Comparison of ENCODE assay signal across 25 cellular contexts in genomic region chr4:183106839-183107238, GRCh38. TPM values are rescaled to one million over a fixed set of nuclear protein-coding genes. Genes with fewer than 3 reads are reported as not detected.
DNase-seq lines count a peak whose midpoint lies in the region; ATAC-seq, FAIRE-seq and TF ChIP-seq lines count a peak whose summit lies in the region.
"Had no signal": no experiment of that assay in that cellular context is flagged by ENCODE, and none has a peak within 500 bp of the region (broad histone marks: within the 10 kb centered on the region; RNA-seq: fewer than 3 reads in every experiment).

No MANE protein-coding gene starts in this region.

- no peaks in the 10 kb centered on the region; the same call in 1 of the 2 replicates for H3K36me3 ChIP-seq in BJ (ENCODE audit: control insufficient read depth, insufficient read depth, low read length)
- H3K36me3 ChIP-seq in Panc1 (ENCODE audit: control insufficient read depth, insufficient read depth, low read length): no peaks in the 10 kb centered on the region
- no peaks in the 10 kb centered on the region for H3K36me3 ChIP-seq in neural progenitor cell
- no peaks in the 10 kb centered on the region for H3K36me3 ChIP-seq in kidney (ENCODE audit: control insufficient read depth in 1 of 2, insufficient read depth in 2 of 2, low read length in 2 of 2)
- H3K36me3 ChIP-seq: gastroesophageal sphincter, HAP-1, pancreas had no signal

- intact Hi-C loops in Panc1 (cut with micrococcal nuclease; ENCODE audit: unreplicated experiment) (no loop called here), kidney (cut with DNase I) (no loop called here)

- 0 out of 2 replicates have a peak, but pooled peaks have one; percentile 10 for TF ChIP-seq CTCF in BJ (IDR thresholded peaks at IDR 0.05; ENCODE audit: insufficient read depth, low read depth, low read length)
- TF ChIP-seq CTCF in Panc1 (IDR thresholded peaks at IDR 0.05): no peak
- peak; percentile 30 for TF ChIP-seq CTCF in epithelial cell of proximal tubule (conservative IDR thresholded peaks at IDR 0.05; ENCODE audit: low read depth, low read length)
- peak; percentile 6 for TF ChIP-seq CTCF in neural progenitor cell (IDR thresholded peaks at IDR 0.05)
- no peak for TF ChIP-seq CTCF in kidney (IDR thresholded peaks at IDR 0.05; ENCODE audit: borderline replicate concordance, extremely low read depth, insufficient read depth)

- no peak overlapping the region for H2AFZ ChIP-seq in neural progenitor cell (replicated peaks)

- no peak overlapping the region for H3K4me3 Mint-ChIP-seq in neural progenitor cell
- H3K4me3 Mint-ChIP-seq: activated CD4-positive, alpha-beta T cell treated with anti-CD3 and anti-CD28 coated beads, Interleukin-2, amount 10 ng/mL, durations not matched to agents 24 days and 14 days; brain; CD8-positive, alpha-beta memory T cell; memory B cell; naive B cell; T-cell had no signal

- H3K4me1 Mint-ChIP-seq in neural progenitor cell: peaks cover 7% of the 10 kb centered on the region
- H3K4me1 Mint-ChIP-seq: activated CD4-positive, alpha-beta T cell treated with anti-CD3 and anti-CD28 coated beads, Interleukin-2, amount 10 ng/mL, durations not matched to agents 24 days and 14 days; CD8-positive, alpha-beta memory T cell; memory B cell; naive B cell had no signal

- H3K27ac ChIP-seq in Panc1 (ENCODE audit: low read length) (0 out of 2 replicates have a peak overlapping the region, but pooled peaks have one; percentile 29), neural progenitor cell (no peak overlapping the region), kidney (ENCODE audit: low read depth in 2 of 2, low read length in 2 of 2) (no peak overlapping the region)
- H3K27ac ChIP-seq: gastroesophageal sphincter, pancreas had no signal

- DNase-seq in BJ (ENCODE audit: low read depth): no peak
- DNase-seq in Panc1 (ENCODE audit: low read depth, low spot score): no peak
- no peak for DNase-seq in epithelial cell of proximal tubule (ENCODE audit: low read depth)
- no peak for DNase-seq in neural progenitor cell (ENCODE audit: low spot score)
- DNase-seq in kidney: no peak
- no peak for DNase-seq in GF-D8 (lab: John Stamatoyannopoulos, UW)
- no peak for DNase-seq in LoVo (ENCODE audit: low spot score)
- DNase-seq: activated CD4-positive, alpha-beta T cell treated with anti-CD3 and anti-CD28 coated beads, Interleukin-2, amount 10 ng/mL, durations not matched to agents 24 days and 14 days; CD8-positive, alpha-beta memory T cell; dermis blood vessel endothelial cell; DMS53; left cardiac atrium; naive B cell; NCI-H146; NCI-H2171 treated with DMSO at 0.1 percent for 48 hours; NCI-H526 treated with DMSO at 0.1 percent for 48 hours; pancreas; T-cell had no signal

- H3K27ac Mint-ChIP-seq in neural progenitor cell: no peak overlapping the region
- H3K27ac Mint-ChIP-seq: activated CD4-positive, alpha-beta T cell treated with anti-CD3 and anti-CD28 coated beads, Interleukin-2, amount 10 ng/mL, durations not matched to agents 24 days and 14 days; brain; memory B cell; naive B cell; T-cell had no signal

- H3K4me1 ChIP-seq in Panc1 (ENCODE audit: control insufficient read depth, insufficient read depth, low read length) (peaks cover 29% of the 10 kb centered on the region), neural progenitor cell (peaks cover 11% of the 10 kb centered on the region), kidney (ENCODE audit: control insufficient read depth in 1 of 2, insufficient read depth in 1 of 2, low read depth in 1 of 2, low read length in 2 of 2) (peaks cover 0 to 15% of the 10 kb centered on the region in 2 donors)

- peaks cover 100% of the 10 kb centered on the region for H3K79me2 ChIP-seq in neural progenitor cell (ENCODE audit: low read depth)

- H3K9ac ChIP-seq in neural progenitor cell: no peak overlapping the region
- no peak overlapping the region for H3K9ac ChIP-seq in kidney (ENCODE audit: low read length in 2 of 2)

- POLR2A ChIA-PET in BJ (lab: Charles Lee) (no interaction called here), Panc1 (lab: Charles Lee) (no interaction called here)

- CTCF ChIA-PET in BJ (lab: Yijun Ruan, JAX): interaction anchor here (0.7 to 1.3 kb wide), 2 partner anchors 46 to 342 kb away, joined by 3 read pairs; no protein-coding TSS in a partner anchor
- CTCF ChIA-PET in Panc1 (lab: Charles Lee): no interaction called here

- H3K9me3 Mint-ChIP-seq in neural progenitor cell: no peaks in the 10 kb centered on the region
- H3K9me3 Mint-ChIP-seq: activated CD4-positive, alpha-beta T cell treated with anti-CD3 and anti-CD28 coated beads, Interleukin-2, amount 10 ng/mL, durations not matched to agents 24 days and 14 days; CD8-positive, alpha-beta memory T cell; memory B cell; naive B cell; T-cell had no signal

- no peak for FAIRE-seq in kidney (lab: Jason Lieb, UNC)
- FAIRE-seq: GM12892, pancreas had no signal

- no peak overlapping the region for H3K4me2 ChIP-seq in neural progenitor cell

- H3K36me3 Mint-ChIP-seq in neural progenitor cell: peaks cover 3% of the 10 kb centered on the region
- H3K36me3 Mint-ChIP-seq: brain; CD8-positive, alpha-beta memory T cell; memory B cell; naive B cell; T-cell had no signal

- H4K20me1 ChIP-seq in neural progenitor cell (ENCODE audit: low read depth): peaks cover 20% of the 10 kb centered on the region

- no peaks in the 10 kb centered on the region for H3K27me3 Mint-ChIP-seq in neural progenitor cell (ENCODE audit: insufficient read depth, low read depth)

- no peak overlapping the region for H3K4me3 ChIP-seq in BJ (ENCODE audit: low read depth, low read length)
- no peak overlapping the region for H3K4me3 ChIP-seq in Panc1 (ENCODE audit: low read depth in 2 of 2, low read length in 2 of 2)
- H3K4me3 ChIP-seq in epithelial cell of proximal tubule (ENCODE audit: low read depth, low read length): no peak overlapping the region
- no peak overlapping the region for H3K4me3 ChIP-seq in neural progenitor cell
- H3K4me3 ChIP-seq in kidney (ENCODE audit: low read length in 2 of 2): no peak overlapping the region
- H3K4me3 ChIP-seq: gastroesophageal sphincter, HAP-1, pancreas had no signal

- in situ Hi-C loops in Panc1 (cut with HindIII; ENCODE audit: low pct_unique_long_range_greater_than_20kb, low sequenced_read_pairs): no loop called here

- BruUV-seq in Panc1 (replicated peaks; lab: Mats Ljungman, UMichigan): no TSS peak

- no peaks in the 10 kb centered on the region for H3K27me3 ChIP-seq in BJ (ENCODE audit: control insufficient read depth, insufficient read depth, low read length)
- H3K27me3 ChIP-seq in Panc1 (ENCODE audit: control insufficient read depth, insufficient read depth, low read length): no peaks in the 10 kb centered on the region
- no peaks in the 10 kb centered on the region for H3K27me3 ChIP-seq in neural progenitor cell
- H3K27me3 ChIP-seq: gastroesophageal sphincter, pancreas had no signal

- no peaks in the 10 kb centered on the region for H3K9me3 ChIP-seq in Panc1 (ENCODE audit: control insufficient read depth, insufficient read depth, low read depth, low read length)
- no peaks in the 10 kb centered on the region for H3K9me3 ChIP-seq in neural progenitor cell (ENCODE audit: low read depth)
- no peaks in the 10 kb centered on the region for H3K9me3 ChIP-seq in kidney (ENCODE audit: control insufficient read depth in 1 of 2, low read length in 2 of 2)
- H3K9me3 ChIP-seq: gastroesophageal sphincter, HAP-1, pancreas had no signal

- ATAC-seq in Panc1 (no peak), HG02798 (IDR thresholded peaks at IDR 0.05; ENCODE audit: poor library complexity, unreplicated experiment) (no peak)
- ATAC-seq: gastroesophageal sphincter, left cardiac atrium, pancreas, Right ventricle myocardium inferior, T-cell had no signal

- no peaks in the 10 kb centered on the region for H3F3A ChIP-seq in neural progenitor cell (ENCODE audit: low read depth)

RNA-seq across cellular contexts. Expression of gene WWC2, which starts 7.8 kb away (rescaled TPM):
- polyA plus RNA-seq in BJ (2011; rRNA removed): 32.0 and 36.8 TPM in 2 replicates
- polyA minus RNA-seq in BJ (2011; rRNA and poly(A)+ RNA removed): 20.9 and 25.0 TPM in 2 replicates
- 80.3 TPM for total RNA-seq in Panc1 (2021; ENCODE audit: unreplicated experiment)
- 30.8 TPM for polyA plus RNA-seq in Panc1 (2012; ENCODE audit: insufficient read length)
- total RNA-seq in epithelial cell of proximal tubule: 46.2 and 47.1 TPM in 2 replicates
- 31.7 and 39.6 TPM in 2 replicates for total RNA-seq in neural progenitor cell (ENCODE audit: low replicate concordance)
- 59.6 TPM for total RNA-seq in kidney
- 10.1 TPM for polyA plus RNA-seq in kidney (ENCODE audit: insufficient read depth, low read depth, low replicate concordance)

Comparison
In these comparisons a context has a peak if more than half of its experiments do, and no peak if none do; other contexts are left out.
1. CTCF ChIP-seq: peak in BJ (single experiment), epithelial cell of proximal tubule (single experiment) and neural progenitor cell (single experiment); none in Panc1 (single experiment) and kidney (single experiment).